21 cellular contexts compared by ENCODE assay signal in the genomic region with DNA sequence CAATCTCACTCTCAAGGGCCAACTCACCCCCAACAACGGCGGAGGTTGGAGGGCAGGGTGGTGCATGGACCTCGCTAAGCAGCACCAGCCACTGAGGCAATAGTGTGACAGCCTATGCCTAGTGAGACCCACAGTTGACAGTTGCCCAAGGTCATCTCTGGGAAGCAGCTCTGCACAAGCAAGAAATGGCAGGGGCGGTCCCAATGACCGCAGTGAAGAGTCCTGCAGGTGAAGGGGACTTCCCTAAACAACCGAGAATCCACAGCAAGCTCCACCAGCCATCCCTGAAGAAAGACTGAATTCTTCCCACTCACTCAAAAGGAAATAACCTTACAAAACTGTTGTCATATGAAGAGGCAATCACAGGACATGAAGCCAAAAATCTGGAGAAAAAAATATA.
DNase-seq lines count a peak whose midpoint lies in the region; ATAC-seq, FAIRE-seq and TF ChIP-seq lines count a peak whose summit lies in the region.
"Had no signal": no experiment of that assay in that cellular context is flagged by ENCODE, and none has a peak within 500 bp of the region (broad histone marks: within the 10 kb centered on the region; RNA-seq: fewer than 3 reads in every experiment).

No MANE protein-coding gene starts in this region.

- H3K4me1 Mint-ChIP-seq in activated CD4-positive, alpha-beta T cell treated with anti-CD3 and anti-CD28 coated beads, Interleukin-2, amount 10 ng/mL, durations not matched to agents 24 days and 14 days, result peaks cover under 1% of the 10 kb centered on the region
- H3K4me1 Mint-ChIP-seq: activated naive CD4-positive, alpha-beta T cell treated with anti-CD3 and anti-CD28 coated beads, Interleukin-2, amount 10 ng/mL, durations not matched to agents 7 days and 5 days had no signal

- no peak for TF ChIP-seq POLR2A in GM12891 (IDR thresholded peaks at IDR 0.05; ENCODE audit: low read depth, low read length)

- peak; percentile 75 for ATAC-seq in GM19438 (IDR thresholded peaks at IDR 0.05; ENCODE audit: low read depth, unreplicated experiment)
- ATAC-seq in HG02678 (IDR thresholded peaks at IDR 0.05; ENCODE audit: unreplicated experiment), result peak; percentile 78
- peak; percentile 72 for ATAC-seq in HG03442 (IDR thresholded peaks at IDR 0.05; ENCODE audit: unreplicated experiment)
- no peak for ATAC-seq in activated naive CD4-positive, alpha-beta T cell treated with anti-CD3 and anti-CD28 coated beads, Interleukin-2, amount 50 U/mL, for 72 hours
- ATAC-seq: effector memory CD8-positive, alpha-beta T cell; left ventricle myocardium superior; stimulated activated effector memory CD8-positive, alpha-beta T cell treated with anti-CD3 and anti-CD28 coated beads, Interleukin-12 subunit alpha, Interleukin-12 subunit beta, amount 100 ng/mL, for 72 hours; T-cell had no signal

- H3K27ac Mint-ChIP-seq in activated CD4-positive, alpha-beta T cell treated with anti-CD3 and anti-CD28 coated beads, Interleukin-2, amount 10 ng/mL, durations not matched to agents 24 days and 14 days, result no peak overlapping the region
- no peak overlapping the region for H3K27ac Mint-ChIP-seq in activated naive CD4-positive, alpha-beta T cell treated with anti-CD3 and anti-CD28 coated beads, Interleukin-2, amount 50 U/mL, for 72 hours
- H3K27ac Mint-ChIP-seq: activated CD4-positive, alpha-beta T cell treated with anti-CD3 and anti-CD28 coated beads, Interleukin-2, amount 10 ng/mL, durations not matched to agents 7 days and 5 days; activated naive CD4-positive, alpha-beta T cell treated with anti-CD3 and anti-CD28 coated beads, Interleukin-2, amount 10 ng/mL, durations not matched to agents 7 days and 5 days; effector memory CD8-positive, alpha-beta T cell; stimulated activated effector memory CD8-positive, alpha-beta T cell treated with anti-CD3 and anti-CD28 coated beads, Interleukin-12 subunit alpha, Interleukin-12 subunit beta, amount 100 ng/mL, for 72 hours; T-cell had no signal

- DNase-seq in GM12891 (ENCODE audit: insufficient read length, low spot score), result no peak
- no peak for DNase-seq in activated CD4-positive, alpha-beta T cell treated with anti-CD3 and anti-CD28 coated beads, Interleukin-2, amount 10 ng/mL, durations not matched to agents 24 days and 14 days
- DNase-seq in LoVo (ENCODE audit: low spot score), result no peak
- no peak for DNase-seq in activated naive CD4-positive, alpha-beta T cell treated with anti-CD3 and anti-CD28 coated beads, Interleukin-2, amount 50 U/mL, for 72 hours (ENCODE audit: low spot score in 2 of 2)
- DNase-seq in NCI-H2227 (lab: John Stamatoyannopoulos, UW; ENCODE audit: unreplicated experiment), result no peak
- DNase-seq: activated CD4-positive, alpha-beta T cell treated with anti-CD3 and anti-CD28 coated beads, Interleukin-2, amount 10 ng/mL, durations not matched to agents 7 days and 5 days; activated naive CD4-positive, alpha-beta T cell treated with anti-CD3 and anti-CD28 coated beads, Interleukin-2, amount 10 ng/mL, durations not matched to agents 7 days and 5 days; effector memory CD8-positive, alpha-beta T cell; immature natural killer cell; IMR-90; left ventricle myocardium superior; Right ventricle myocardium superior; stimulated activated CD4-positive, alpha-beta T cell treated with anti-CD3 and anti-CD28 coated beads, Interleukin-15, amount 100 ng/mL, for 24 hours; T-cell; thyroid gland had no signal

- peaks cover 4% of the 10 kb centered on the region for H3K9me3 Mint-ChIP-seq in activated CD4-positive, alpha-beta T cell treated with anti-CD3 and anti-CD28 coated beads, Interleukin-2, amount 10 ng/mL, durations not matched to agents 24 days and 14 days
- peaks cover 3 to 4% of the 10 kb centered on the region in 2 donors for H3K9me3 Mint-ChIP-seq in activated naive CD4-positive, alpha-beta T cell treated with anti-CD3 and anti-CD28 coated beads, Interleukin-2, amount 50 U/mL, for 72 hours
- H3K9me3 Mint-ChIP-seq: effector memory CD8-positive, alpha-beta T cell; immature natural killer cell; stimulated activated effector memory CD8-positive, alpha-beta T cell treated with anti-CD3 and anti-CD28 coated beads, Interleukin-12 subunit alpha, Interleukin-12 subunit beta, amount 100 ng/mL, for 72 hours had no signal

- peaks cover 3% of the 10 kb centered on the region for H3K36me3 Mint-ChIP-seq in activated CD4-positive, alpha-beta T cell treated with anti-CD3 and anti-CD28 coated beads, Interleukin-2, amount 10 ng/mL, durations not matched to agents 24 days and 14 days (ENCODE audit: low read depth)
- H3K36me3 Mint-ChIP-seq in activated naive CD4-positive, alpha-beta T cell treated with anti-CD3 and anti-CD28 coated beads, Interleukin-2, amount 50 U/mL, for 72 hours, result peaks cover 0 to 4% of the 10 kb centered on the region in 2 donors
- H3K36me3 Mint-ChIP-seq: activated naive CD4-positive, alpha-beta T cell treated with anti-CD3 and anti-CD28 coated beads, Interleukin-2, amount 10 ng/mL, durations not matched to agents 7 days and 5 days; stimulated activated effector memory CD8-positive, alpha-beta T cell treated with anti-CD3 and anti-CD28 coated beads, Interleukin-12 subunit alpha, Interleukin-12 subunit beta, amount 100 ng/mL, for 72 hours had no signal

- H3K27me3 Mint-ChIP-seq in activated CD4-positive, alpha-beta T cell treated with anti-CD3 and anti-CD28 coated beads, Interleukin-2, amount 10 ng/mL, durations not matched to agents 24 days and 14 days, result peaks cover 12% of the 10 kb centered on the region
- H3K27me3 Mint-ChIP-seq: effector memory CD8-positive, alpha-beta T cell; T-cell had no signal

- intact Hi-C loops in activated CD4-positive, alpha-beta T cell treated with anti-CD3 and anti-CD28 coated beads, Interleukin-2, amount 10 ng/mL, durations not matched to agents 24 days and 14 days (cut with micrococcal nuclease), result no loop called here

- FAIRE-seq in GM12891 (lab: Jason Lieb, UNC), result peak; percentile 35
- FAIRE-seq: A204.1, H54 had no signal

- H3K4me3 Mint-ChIP-seq in activated CD4-positive, alpha-beta T cell treated with anti-CD3 and anti-CD28 coated beads, Interleukin-2, amount 10 ng/mL, durations not matched to agents 24 days and 14 days, result no peak overlapping the region
- H3K4me3 Mint-ChIP-seq: activated CD4-positive, alpha-beta T cell treated with anti-CD3 and anti-CD28 coated beads, Interleukin-2, amount 10 ng/mL, durations not matched to agents 7 days and 5 days; activated naive CD4-positive, alpha-beta T cell treated with anti-CD3 and anti-CD28 coated beads, Interleukin-2, amount 10 ng/mL, durations not matched to agents 7 days and 5 days; effector memory CD8-positive, alpha-beta T cell; immature natural killer cell; stimulated activated effector memory CD8-positive, alpha-beta T cell treated with anti-CD3 and anti-CD28 coated beads, Interleukin-12 subunit alpha, Interleukin-12 subunit beta, amount 100 ng/mL, for 72 hours; T-cell had no signal

TF ChIP-seq in GM12891, 5 proteins besides CTCF, POLR2A, EP300 and RAD21:
- TF ChIP-seq PAX5 (IDR thresholded peaks at IDR 0.05; ENCODE audit: insufficient read depth, low read length, severe bottlenecking) (no peak), SPI1 (IDR thresholded peaks at IDR 0.05; ENCODE audit: low read depth, low read length) (no peak), POU2F2 (IDR thresholded peaks at IDR 0.05; ENCODE audit: low read depth, low read length) (no peak), TAF1 (IDR thresholded peaks at IDR 0.05; ENCODE audit: low read depth, low read length) (no peak), POLR2AphosphoS5 (IDR thresholded peaks at IDR 0.05; ENCODE audit: low read depth, low read length) (no peak)

Comparison
In these comparisons a context has a peak if more than half of its experiments do, and no peak if none do; other contexts are left out.
1. ATAC-seq: peak in GM19438 (single experiment), HG02678 (single experiment) and HG03442 (single experiment); none in activated naive CD4-positive, alpha-beta T cell treated with anti-CD3 and anti-CD28 coated beads, Interleukin-2, amount 50 U/mL, for 72 hours (0 of 2).